In genomic region chr16:15880434-15880833, GRCh38 we compare ENCODE assay signal across 22 cellular contexts. TPM values are rescaled to one million over a fixed set of nuclear protein-coding genes. Genes with fewer than 3 reads are reported as not detected.
DNase-seq lines count a peak whose midpoint lies in the region; ATAC-seq and TF ChIP-seq lines count a peak whose summit lies in the region.
"Had no signal": no experiment of that assay in that cellular context is flagged by ENCODE, and none has a peak within 500 bp of the region (broad histone marks: within the 10 kb centered on the region; RNA-seq: fewer than 3 reads in every experiment).

No MANE protein-coding gene starts in this region.

- dilution Hi-C loops in IMR-90 (cut with HindIII; ENCODE audit: low sequenced_read_pairs, unreplicated experiment): no loop called here

- CTCF ChIA-PET in activated CD4-positive, alpha-beta T cell treated with anti-CD3 and anti-CD28 coated beads for 36 hours (lab: Charles Lee): no interaction called here
- CTCF ChIA-PET in IMR-90 (lab: Yijun Ruan, JAX): no interaction called here

- no peak for TF ChIP-seq RAD21 in IMR-90 (IDR thresholded peaks at IDR 0.05; ENCODE audit: low read length)

- no peaks in the 10 kb centered on the region; the same call in 1 of the 2 replicates for H4K20me1 ChIP-seq in IMR-90 (ENCODE audit: insufficient read depth, low read length)

- H3K79me1 ChIP-seq in IMR-90 (ENCODE audit: low read depth in 1 of 2, low read length in 2 of 2): peaks cover 37 to 71% of the 10 kb centered on the region in 2 experiments

- intact Hi-C loops in activated CD4-positive, alpha-beta T cell treated with anti-CD3 and anti-CD28 coated beads for 36 hours (cut with DNase I, micrococcal nuclease): no loop called here
- intact Hi-C loops in IMR-90 (cut with micrococcal nuclease): no loop called here
- intact Hi-C loops in dorsolateral prefrontal cortex (cut with DNase I): no loop called here
- intact Hi-C loops in sigmoid colon (cut with DNase I): no loop called here

- H3K27me3 ChIP-seq in IMR-90 (ENCODE audit: control insufficient read depth, insufficient read depth, low read length) (no peaks in the 10 kb centered on the region), dorsolateral prefrontal cortex (no peaks in the 10 kb centered on the region), sigmoid colon (no peaks in the 10 kb centered on the region), endodermal cell (ENCODE audit: control insufficient read depth, insufficient read depth, low read length, poor library complexity, severe bottlenecking) (no peaks in the 10 kb centered on the region)
- H3K27me3 ChIP-seq: vagina had no signal

- 0 out of 2 replicates have a peak overlapping the region, but pooled peaks have one; percentile 13 for H3K9ac ChIP-seq in IMR-90 (ENCODE audit: low read depth, low read length)
- no peak overlapping the region for H3K9ac ChIP-seq in endodermal cell (ENCODE audit: extremely low read depth, low read length, poor library complexity, severe bottlenecking)
- H3K9ac ChIP-seq: parathyroid adenoma had no signal

- BruUV-seq in IMR-90 (replicated peaks; lab: Mats Ljungman, UMichigan): no TSS peak

- H2BK5ac ChIP-seq in IMR-90 (ENCODE audit: low read depth, low read length, poor library complexity, severe bottlenecking): peak overlapping the region; percentile 98

- H3K9me3 ChIP-seq in IMR-90 (ENCODE audit: control insufficient read depth, insufficient read depth, low read length) (no peaks in the 10 kb centered on the region), sigmoid colon (no peaks in the 10 kb centered on the region), endodermal cell (ENCODE audit: control insufficient read depth, low read length) (no peaks in the 10 kb centered on the region)
- H3K9me3 ChIP-seq: left ventricle myocardium inferior, vagina had no signal

- H3K23ac ChIP-seq in IMR-90 (ENCODE audit: low read depth, low read length): peak overlapping the region; percentile 68

- no peak for TF ChIP-seq EP300 in sigmoid colon (IDR thresholded peaks at IDR 0.05)

- H3K56ac ChIP-seq in IMR-90 (ENCODE audit: extremely low read depth, insufficient read depth, low read length): peak overlapping the region; percentile 61; the same call in 1 of the 2 replicates

- peak overlapping the region; percentile 70 for H2BK120ac ChIP-seq in IMR-90 (ENCODE audit: low read depth, low read length)

- H3K14ac ChIP-seq in IMR-90 (replicated peaks; ENCODE audit: low read depth, low read length): peak overlapping the region; percentile 48

- no peaks in the 10 kb centered on the region for H3K27me3 Mint-ChIP-seq in activated CD4-positive, alpha-beta T cell treated with anti-CD3 and anti-CD28 coated beads for 36 hours
- H3K27me3 Mint-ChIP-seq in endodermal cell (ENCODE audit: insufficient read depth): no peaks in the 10 kb centered on the region
- H3K27me3 Mint-ChIP-seq: activated B cell treated with CpG ODN at 0.5 μM for 24 hours, naive B cell had no signal

- POLR2A ChIA-PET in activated CD4-positive, alpha-beta T cell treated with anti-CD3 and anti-CD28 coated beads for 36 hours (lab: Charles Lee): no interaction called here
- POLR2A ChIA-PET in IMR-90 (lab: Charles Lee; ENCODE audit: unreplicated experiment): interaction anchor here (1.4 kb wide), 1 partner anchor 8 kb away, joined by 4 read pairs; the partner anchor contains the start of gene CEP20

- peaks cover 25% of the 10 kb centered on the region for H3K36me3 ChIP-seq in IMR-90 (ENCODE audit: control insufficient read depth, insufficient read depth, low read length)
- peaks cover 4 to 36% (median 5%) of the 10 kb centered on the region in 4 donors for H3K36me3 ChIP-seq in sigmoid colon
- peaks cover 58% of the 10 kb centered on the region for H3K36me3 ChIP-seq in endodermal cell (ENCODE audit: control insufficient read depth, insufficient read depth, low read length)

- H2BK20ac ChIP-seq in IMR-90 (ENCODE audit: low read depth, low read length): peak overlapping the region; percentile 55

- peak overlapping the region; percentile 86 for H2BK15ac ChIP-seq in IMR-90 (ENCODE audit: low read depth, low read length)

- peaks cover 14% of the 10 kb centered on the region for H3K4me1 Mint-ChIP-seq in activated CD4-positive, alpha-beta T cell treated with anti-CD3 and anti-CD28 coated beads for 36 hours
- H3K4me1 Mint-ChIP-seq in endodermal cell: no peaks in the 10 kb centered on the region
- H3K4me1 Mint-ChIP-seq: activated B cell treated with CpG ODN at 0.5 μM for 24 hours had no signal

- 0 out of 2 replicates have a peak overlapping the region, but pooled peaks have one; percentile 4 for H3K4me2 ChIP-seq in IMR-90 (ENCODE audit: low read depth, low read length)
- H3K4me2 ChIP-seq: GM23338 had no signal

- H4K5ac ChIP-seq in IMR-90 (ENCODE audit: low read depth, low read length): peak overlapping the region; percentile 85

- TF ChIP-seq POLR2A in IMR-90 (IDR thresholded peaks at IDR 0.05; ENCODE audit: low read depth, low read length) (no peak), sigmoid colon (IDR thresholded peaks at IDR 0.05) (no peak)

- ATAC-seq in activated CD4-positive, alpha-beta T cell treated with anti-CD3 and anti-CD28 coated beads for 36 hours: no peak
- ATAC-seq in IMR-90 (ENCODE audit: low read depth): no peak
- ATAC-seq: GM23338 had no signal

- WGBS in IMR-90 (ENCODE audit: extremely low coverage in 2 of 2, insufficient read length in 1 of 2), 2 experiments: 86% methylated on average over 1 of the region's 3 CpGs; no CpG with 5 or more reads in 1 of the 2 experiments
- 93 to 95% methylated on average over 3 of the region's 3 CpGs for WGBS in sigmoid colon, 2 donors
- WGBS in endodermal cell (ENCODE audit: insufficient coverage in 1 of 2, insufficient read length in 1 of 2), 2 experiments: 89 to 96% methylated on average over 3 of the region's 3 CpGs

- H3K4ac ChIP-seq in IMR-90 (ENCODE audit: low read depth, low read length): peak overlapping the region; percentile 79

- peak overlapping the region; percentile 89 for H2AK5ac ChIP-seq in IMR-90 (ENCODE audit: low read depth, low read length)

- H3K36me3 Mint-ChIP-seq in activated CD4-positive, alpha-beta T cell treated with anti-CD3 and anti-CD28 coated beads for 36 hours (ENCODE audit: low read depth): peaks cover 20% of the 10 kb centered on the region
- peaks cover 49% of the 10 kb centered on the region for H3K36me3 Mint-ChIP-seq in endodermal cell (ENCODE audit: low read depth)

- H3K4me3 ChIP-seq in IMR-90 (ENCODE audit: insufficient read depth, low read depth, low read length) (no peak overlapping the region), dorsolateral prefrontal cortex (peak overlapping the region in 1 of 59 donors; percentile 2), sigmoid colon (no peak overlapping the region), endodermal cell (ENCODE audit: low read length) (no peak overlapping the region)
- H3K4me3 ChIP-seq: GM23338, left ventricle myocardium inferior, vagina had no signal

- DNase-seq in activated CD4-positive, alpha-beta T cell treated with anti-CD3 and anti-CD28 coated beads for 36 hours: no peak
- no peak for DNase-seq in activated CD4-positive, alpha-beta T cell treated with anti-CD3 and anti-CD28 coated beads for 4 hours
- DNase-seq in IMR-90 (no peak), dorsolateral prefrontal cortex (no peak), sigmoid colon (no peak), endodermal cell (no peak), NCI-H524 treated with DMSO at 0.1 percent for 48 hours (lab: John Stamatoyannopoulos, UW) (no peak), superior temporal gyrus (ENCODE audit: extremely low spot score) (no peak)
- DNase-seq: activated B cell treated with CpG ODN at 0.5 μM for 24 hours; effector CD4-positive, alpha-beta T cell; GDM1; KBM-7; left ventricle myocardium inferior; naive B cell; NCI-H1092; NCI-H82; stimulated activated naive CD4-positive, alpha-beta T cell treated with Interleukin-2 at 50 U/mL for 16 hours had no signal

- H3K9me1 ChIP-seq in IMR-90 (ENCODE audit: insufficient read depth, low read length): peaks cover 19% of the 10 kb centered on the region

- H3K4me3 Mint-ChIP-seq in activated CD4-positive, alpha-beta T cell treated with anti-CD3 and anti-CD28 coated beads for 36 hours: no peak overlapping the region
- no peak overlapping the region for H3K4me3 Mint-ChIP-seq in endodermal cell
- H3K4me3 Mint-ChIP-seq: activated B cell treated with CpG ODN at 0.5 μM for 24 hours, GM23338, naive B cell had no signal

- in situ Hi-C loops in IMR-90 (cut with MboI; ENCODE audit: low sequenced_read_pairs): loop anchor here (25.0 kb wide), 1 partner anchor 132 kb away; no protein-coding TSS in a partner anchor

- peak overlapping the region; percentile 38 to 79; a peak in 2 of 4 replicates for H4K8ac ChIP-seq in IMR-90 (ENCODE audit: low read depth in 2 of 2, low read length in 2 of 2)

- H2AK9ac ChIP-seq in IMR-90 (replicated peaks; ENCODE audit: low read depth, low read length, poor library complexity): no peak overlapping the region

- H3K27ac Mint-ChIP-seq in activated CD4-positive, alpha-beta T cell treated with anti-CD3 and anti-CD28 coated beads for 36 hours: peak overlapping the region; percentile 14
- no peak overlapping the region for H3K27ac Mint-ChIP-seq in endodermal cell
- H3K27ac Mint-ChIP-seq: activated B cell treated with CpG ODN at 0.5 μM for 24 hours; activated naive CD4-positive, alpha-beta T cell treated with anti-CD3 and anti-CD28 coated beads, Interleukin-2, amount 50 U/mL, for 72 hours; naive B cell had no signal

- H3K27ac ChIP-seq in IMR-90 (ENCODE audit: insufficient read depth, low read length) (peak overlapping the region; percentile 94), dorsolateral prefrontal cortex (peak overlapping the region in 43 of 59 donors; percentile 2 to 82 (median 56)), sigmoid colon (peak overlapping the region in 3 of 4 donors; percentile 60 to 76 (median 75)), endodermal cell (ENCODE audit: low read depth, low read length) (no peak overlapping the region)
- H3K27ac ChIP-seq: left ventricle myocardium inferior, parathyroid adenoma, vagina had no signal

- H3K9me3 Mint-ChIP-seq in activated CD4-positive, alpha-beta T cell treated with anti-CD3 and anti-CD28 coated beads for 36 hours (ENCODE audit: low read depth): no peaks in the 10 kb centered on the region
- no peaks in the 10 kb centered on the region for H3K9me3 Mint-ChIP-seq in endodermal cell
- H3K9me3 Mint-ChIP-seq: activated B cell treated with CpG ODN at 0.5 μM for 24 hours; activated naive CD4-positive, alpha-beta T cell treated with anti-CD3 and anti-CD28 coated beads, Interleukin-2, amount 50 U/mL, for 72 hours; GM23338; naive B cell had no signal

- no peak overlapping the region for H2AFZ ChIP-seq in IMR-90 (replicated peaks; ENCODE audit: low read length, poor library complexity)
- H2AFZ ChIP-seq: GM23338, parathyroid adenoma had no signal

- H3K18ac ChIP-seq in IMR-90 (ENCODE audit: low read depth, low read length): peak overlapping the region; percentile 73

- H4K91ac ChIP-seq in IMR-90 (ENCODE audit: insufficient read depth, low read depth, low read length): peak overlapping the region; percentile 81

- TF ChIP-seq CTCF in IMR-90 (conservative IDR thresholded peaks at IDR 0.05; ENCODE audit: low read depth, low read length) (no peak), dorsolateral prefrontal cortex (IDR thresholded peaks at IDR 0.05 in 54 of 56, conservative IDR thresholded peaks at IDR 0.05 in 2 of 56; ENCODE audit: low read depth in 1 of 56, partially characterized antibody in 56 of 56) (no peak), sigmoid colon (IDR thresholded peaks at IDR 0.05) (no peak), endodermal cell (conservative IDR thresholded peaks at IDR 0.05) (no peak)

- peaks cover 23% of the 10 kb centered on the region for H3K4me1 ChIP-seq in IMR-90 (ENCODE audit: control insufficient read depth, insufficient read depth, low read length)
- H3K4me1 ChIP-seq in sigmoid colon: peaks cover 0 to 25% (median 13%) of the 10 kb centered on the region in 4 donors
- H3K4me1 ChIP-seq in endodermal cell (ENCODE audit: control insufficient read depth, insufficient read depth, low read length): no peaks in the 10 kb centered on the region

RNA-seq across cellular contexts. Expression of gene CEP20, which starts 8.0 kb away (rescaled TPM):
- total RNA-seq in activated CD4-positive, alpha-beta T cell treated with anti-CD3 and anti-CD28 coated beads for 36 hours: 10 to 100 TPM; 39.3 to 51.0 TPM
- total RNA-seq in IMR-90 (2012; rRNA removed) (40.1 and 61.9 TPM in 2 replicates), dorsolateral prefrontal cortex (10 to 100 TPM; 16.6 to 44.9 (median 27.3) TPM), sigmoid colon (10 to 100 TPM; 29.5 to 44.2 (median 34.7) TPM), endodermal cell (10 to 100 TPM; 30.9 to 31.1 TPM)
- polyA plus RNA-seq in IMR-90 (2012; rRNA removed) (19.8 and 28.8 TPM in 2 replicates), sigmoid colon (10 to 100 TPM; 23.9 to 34.9 (median 30.6) TPM)
- polyA plus RNA-seq in IMR-90 (2012; cell fraction: cytosol; rRNA removed): 4.6 and 6.5 TPM in 2 replicates
- polyA plus RNA-seq in IMR-90 (2012; cell fraction: nucleus; rRNA removed; ENCODE audit: low replicate concordance): 1.9 and 10.9 TPM in 2 replicates
- 36.7 TPM for polyA plus RNA-seq in endodermal cell (2013, experiment 1 of 2)
- polyA plus RNA-seq in endodermal cell (2013, experiment 2 of 2): 34.9 TPM

RNA-seq across cellular contexts. Expression of gene MYH11, which starts 23.6 kb away (rescaled TPM):
- not detected for total RNA-seq in activated CD4-positive, alpha-beta T cell treated with anti-CD3 and anti-CD28 coated beads for 36 hours
- under 0.01 TPM in 2 replicates for total RNA-seq in IMR-90 (2012; rRNA removed)
- polyA plus RNA-seq in IMR-90 (2012; rRNA removed): 0.03 and 0.12 TPM in 2 replicates
- under 0.01 and 0.02 TPM in 2 replicates for polyA plus RNA-seq in IMR-90 (2012; cell fraction: cytosol; rRNA removed)
- polyA plus RNA-seq in IMR-90 (2012; cell fraction: nucleus; rRNA removed; ENCODE audit: low replicate concordance): 0.01 and 0.02 TPM in 2 replicates
- total RNA-seq in dorsolateral prefrontal cortex: 100 to 1,000 TPM in 5 of 120 experiments, 10 to 100 TPM in 64, 1 to 10 TPM in 51; 1.1 to 367 (median 13.0) TPM
- total RNA-seq in sigmoid colon: over 10,000 TPM in 1 of 4 donors, 1,000 to 10,000 TPM in 3; 4,282 to 11,818 (median 7,071) TPM
- 100 to 1,000 TPM in 1 of 3 donors, 10 to 100 TPM in 1, 1 to 10 TPM in 1; 5.1 to 262 (median 31.8) TPM for polyA plus RNA-seq in sigmoid colon
- total RNA-seq in endodermal cell: under 1 TPM; 0.09 to 0.29 TPM
- 0.11 TPM for polyA plus RNA-seq in endodermal cell (2013, experiment 1 of 2)
- polyA plus RNA-seq in endodermal cell (2013, experiment 2 of 2): 0.12 TPM
- total RNA-seq: RPMI7951 had no signal

Comparison
In these comparisons a context has a peak if more than half of its experiments do, and no peak if none do; other contexts are left out.
1. RNA of gene MYH11, which starts 23.6 kb away (total RNA-seq): 4,282 to 11,818 TPM in sigmoid colon; 1.1 to 367 TPM in dorsolateral prefrontal cortex, 0.09 to 0.29 TPM in endodermal cell, not detected in activated CD4-positive, alpha-beta T cell treated with anti-CD3 and anti-CD28 coated beads for 36 hours and under 0.01 TPM in IMR-90; every median in the first group is over 10 times any median in the second.